11 cellular contexts compared by ENCODE assay signal in the genomic region with DNA sequence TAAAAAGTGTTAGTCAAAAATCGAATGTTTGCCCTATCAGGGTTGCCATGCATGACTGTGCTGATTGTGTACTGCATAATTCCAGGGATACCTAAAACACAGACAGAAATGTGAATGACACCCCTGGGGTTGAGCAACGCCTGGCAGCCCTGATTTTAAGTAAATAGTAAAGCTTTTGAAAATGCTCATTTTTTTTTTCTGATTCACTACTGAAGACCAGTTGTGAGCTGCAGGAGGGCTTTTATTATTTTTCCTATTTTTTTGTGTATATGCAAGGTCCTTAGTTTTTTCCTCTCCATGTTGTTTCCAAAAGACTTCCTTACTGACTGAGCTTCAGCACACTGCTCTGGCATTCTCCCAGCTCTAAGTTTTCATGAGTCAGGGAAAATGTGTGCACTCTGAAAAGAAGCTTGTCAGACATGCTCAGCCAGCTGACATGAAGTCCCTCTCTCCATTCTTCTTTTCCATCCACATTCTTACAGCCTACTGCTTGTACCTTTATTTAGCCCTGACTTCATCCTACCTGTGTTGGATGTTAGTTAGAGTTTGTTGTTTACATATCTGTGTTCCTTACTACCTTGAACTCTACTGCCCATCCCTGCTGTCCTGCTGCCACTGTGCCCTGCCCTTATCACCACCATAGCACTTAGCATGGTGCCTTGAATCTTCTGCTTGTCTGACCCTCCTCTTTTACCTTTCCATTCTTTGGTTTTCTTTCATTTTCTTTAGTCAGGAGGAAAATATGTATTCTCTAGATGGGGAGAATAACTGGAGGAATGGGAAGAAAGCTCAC.
DNase-seq lines count a peak whose midpoint lies in the region; ATAC-seq and TF ChIP-seq lines count a peak whose summit lies in the region.
"Had no signal": no experiment of that assay in that cellular context is flagged by ENCODE, and none has a peak within 500 bp of the region (broad histone marks: within the 10 kb centered on the region; RNA-seq: fewer than 3 reads in every experiment).

No MANE protein-coding gene starts in this region.

- H3K36me3 Mint-ChIP-seq in GM23338 (ENCODE audit: low read depth), result no peaks in the 10 kb centered on the region

- no peaks in the 10 kb centered on the region for H3F3A ChIP-seq in GM23338 (replicated peaks; ENCODE audit: low read depth)

- H3K4me3 Mint-ChIP-seq in GM23338, result no peak overlapping the region

- CTCF ChIA-PET in A673 (lab: Charles Lee), result no interaction called here

- no TSS peak for BruUV-seq in A673 (replicated peaks; lab: Mats Ljungman, UMichigan)

- no peak overlapping the region for H3K9ac ChIP-seq in adipocyte (ENCODE audit: low read length)

- H3K9me2 ChIP-seq in GM23338 (ENCODE audit: insufficient read depth), result no peaks in the 10 kb centered on the region

- H3K27me3 Mint-ChIP-seq in GM23338 (ENCODE audit: insufficient read depth, low read depth, poor library complexity), result peaks cover 7% of the 10 kb centered on the region

- DNase-seq in A673 (ENCODE audit: low spot score) (peak; percentile 36), GM23338 (ENCODE audit: low spot score) (no peak), adipocyte (ENCODE audit: low read depth) (peak; percentile 86), left kidney (ENCODE audit: low read depth, low spot score) (peak; percentile 48), NCI-H446 treated with DMSO at 0.1 percent for 48 hours (lab: John Stamatoyannopoulos, UW) (no peak), COR-L47 (lab: John Stamatoyannopoulos, UW) (no peak)
- no peak for DNase-seq in effector CD4-positive, alpha-beta T cell
- DNase-seq: activated gamma-delta T cell, NCI-H774 had no signal

- H4K20me1 ChIP-seq in GM23338 (replicated peaks; ENCODE audit: insufficient read depth), result no peaks in the 10 kb centered on the region

- no peaks in the 10 kb centered on the region for H3K9me3 Mint-ChIP-seq in GM23338

- H3K4me1 Mint-ChIP-seq in GM23338, result peaks cover 14% of the 10 kb centered on the region; the same call in 2 of the 3 replicates

- H3K4me2 ChIP-seq in GM23338, result no peak overlapping the region

- no peaks in the 10 kb centered on the region for H3K79me2 ChIP-seq in GM23338 (replicated peaks; ENCODE audit: insufficient read depth)

- H3K27ac Mint-ChIP-seq in GM23338, result no peak overlapping the region

- no peak overlapping the region for H3K27ac ChIP-seq in A673 (ENCODE audit: low read depth, low read length, poor library complexity, severe bottlenecking)
- 0 out of 2 replicates have a peak overlapping the region, but pooled peaks have one; percentile 7 for H3K27ac ChIP-seq in GM23338 (ENCODE audit: low read depth)

- no peak overlapping the region for H3K4me3 ChIP-seq in A673 (ENCODE audit: low read depth, low read length, poor library complexity, severe bottlenecking)
- H3K4me3 ChIP-seq in GM23338, result no peak overlapping the region
- H3K4me3 ChIP-seq in adipocyte (ENCODE audit: low read length), result no peak overlapping the region
- H3K4me3 ChIP-seq: lung had no signal

- H2AFZ ChIP-seq in GM23338, result peak overlapping the region; percentile 88; the same call in 1 of the 2 replicates

- H3K4me1 ChIP-seq in A673 (ENCODE audit: insufficient read depth, low read length, poor library complexity, severe bottlenecking) (no peaks in the 10 kb centered on the region), GM23338 (ENCODE audit: insufficient read depth) (0 out of 2 replicates have a peak, but pooled peaks cover 7% of the 10 kb centered on the region), adipocyte (ENCODE audit: control insufficient read depth, insufficient read depth, low read length) (peaks cover 13% of the 10 kb centered on the region)

- no peak for TF ChIP-seq CTCF in A673 (conservative IDR thresholded peaks at IDR 0.05; ENCODE audit: low read depth, low read length)
- no peak for TF ChIP-seq CTCF in GM23338 (conservative IDR thresholded peaks at IDR 0.05; ENCODE audit: low read depth in 2 of 2)

- POLR2A ChIA-PET in A673 (lab: Charles Lee; ENCODE audit: low non-redundant PET), result no interaction called here

- H3K36me3 ChIP-seq in A673 (ENCODE audit: insufficient read depth, low read length, poor library complexity, severe bottlenecking) (no peaks in the 10 kb centered on the region), GM23338 (ENCODE audit: insufficient read depth) (no peaks in the 10 kb centered on the region), adipocyte (ENCODE audit: control insufficient read depth, insufficient read depth, low read length, severe bottlenecking) (no peaks in the 10 kb centered on the region)

- H3K9me3 ChIP-seq in A673 (ENCODE audit: low read depth, low read length, poor library complexity, severe bottlenecking) (no peaks in the 10 kb centered on the region), adipocyte (ENCODE audit: control insufficient read depth, low read length) (no peaks in the 10 kb centered on the region)

- ATAC-seq in GM23338 (no peak), HG03135 (IDR thresholded peaks at IDR 0.05; ENCODE audit: unreplicated experiment) (no peak)

- intact Hi-C loops in A673 (cut with micrococcal nuclease; ENCODE audit: unreplicated experiment), result no loop called here

- peaks cover 4% of the 10 kb centered on the region for H3K27me3 ChIP-seq in A673 (replicated peaks; ENCODE audit: insufficient read depth, low read depth, low read length, poor library complexity)
- H3K27me3 ChIP-seq in GM23338 (ENCODE audit: insufficient read depth), result no peaks in the 10 kb centered on the region
- no peaks in the 10 kb centered on the region for H3K27me3 ChIP-seq in adipocyte (replicated peaks; ENCODE audit: control insufficient read depth, insufficient read depth, low read length)

TF ChIP-seq in GM23338, 12 proteins besides CTCF, POLR2A, EP300 and RAD21 (continues in another document):
- TF ChIP-seq CREB1 (CRISPR knock-in tag; IDR thresholded peaks at IDR 0.05; ENCODE audit: low read depth) (no peak), JUNB (IDR thresholded peaks at IDR 0.05; ENCODE audit: unreplicated experiment) (no peak), POLR2AphosphoS5 (IDR thresholded peaks at IDR 0.05; ENCODE audit: low read depth) (no peak), STAT1 (IDR thresholded peaks at IDR 0.05; ENCODE audit: unreplicated experiment) (no peak)
- TF ChIP-seq, protein P1, sequence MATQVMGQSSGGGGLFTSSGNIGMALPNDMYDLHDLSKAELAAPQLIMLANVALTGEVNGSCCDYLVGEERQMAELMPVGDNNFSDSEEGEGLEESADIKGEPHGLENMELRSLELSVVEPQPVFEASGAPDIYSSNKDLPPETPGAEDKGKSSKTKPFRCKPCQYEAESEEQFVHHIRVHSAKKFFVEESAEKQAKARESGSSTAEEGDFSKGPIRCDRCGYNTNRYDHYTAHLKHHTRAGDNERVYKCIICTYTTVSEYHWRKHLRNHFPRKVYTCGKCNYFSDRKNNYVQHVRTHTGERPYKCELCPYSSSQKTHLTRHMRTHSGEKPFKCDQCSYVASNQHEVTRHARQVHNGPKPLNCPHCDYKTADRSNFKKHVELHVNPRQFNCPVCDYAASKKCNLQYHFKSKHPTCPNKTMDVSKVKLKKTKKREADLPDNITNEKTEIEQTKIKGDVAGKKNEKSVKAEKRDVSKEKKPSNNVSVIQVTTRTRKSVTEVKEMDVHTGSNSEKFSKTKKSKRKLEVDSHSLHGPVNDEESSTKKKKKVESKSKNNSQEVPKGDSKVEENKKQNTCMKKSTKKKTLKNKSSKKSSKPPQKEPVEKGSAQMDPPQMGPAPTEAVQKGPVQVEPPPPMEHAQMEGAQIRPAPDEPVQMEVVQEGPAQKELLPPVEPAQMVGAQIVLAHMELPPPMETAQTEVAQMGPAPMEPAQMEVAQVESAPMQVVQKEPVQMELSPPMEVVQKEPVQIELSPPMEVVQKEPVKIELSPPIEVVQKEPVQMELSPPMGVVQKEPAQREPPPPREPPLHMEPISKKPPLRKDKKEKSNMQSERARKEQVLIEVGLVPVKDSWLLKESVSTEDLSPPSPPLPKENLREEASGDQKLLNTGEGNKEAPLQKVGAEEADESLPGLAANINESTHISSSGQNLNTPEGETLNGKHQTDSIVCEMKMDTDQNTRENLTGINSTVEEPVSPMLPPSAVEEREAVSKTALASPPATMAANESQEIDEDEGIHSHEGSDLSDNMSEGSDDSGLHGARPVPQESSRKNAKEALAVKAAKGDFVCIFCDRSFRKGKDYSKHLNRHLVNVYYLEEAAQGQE (IDR thresholded peaks at IDR 0.05; ENCODE audit: unreplicated experiment), result no peak

Comparison
In these comparisons a context has a peak if more than half of its experiments do, and no peak if none do; other contexts are left out.
1. DNase-seq: peak in A673 (single experiment), adipocyte (single experiment) and left kidney (single experiment); none in GM23338 (single experiment), effector CD4-positive, alpha-beta T cell (single experiment), NCI-H446 treated with DMSO at 0.1 percent for 48 hours (single experiment) and COR-L47 (single experiment).